ENCODE assay signal across 8 cellular contexts in the genomic region with DNA sequence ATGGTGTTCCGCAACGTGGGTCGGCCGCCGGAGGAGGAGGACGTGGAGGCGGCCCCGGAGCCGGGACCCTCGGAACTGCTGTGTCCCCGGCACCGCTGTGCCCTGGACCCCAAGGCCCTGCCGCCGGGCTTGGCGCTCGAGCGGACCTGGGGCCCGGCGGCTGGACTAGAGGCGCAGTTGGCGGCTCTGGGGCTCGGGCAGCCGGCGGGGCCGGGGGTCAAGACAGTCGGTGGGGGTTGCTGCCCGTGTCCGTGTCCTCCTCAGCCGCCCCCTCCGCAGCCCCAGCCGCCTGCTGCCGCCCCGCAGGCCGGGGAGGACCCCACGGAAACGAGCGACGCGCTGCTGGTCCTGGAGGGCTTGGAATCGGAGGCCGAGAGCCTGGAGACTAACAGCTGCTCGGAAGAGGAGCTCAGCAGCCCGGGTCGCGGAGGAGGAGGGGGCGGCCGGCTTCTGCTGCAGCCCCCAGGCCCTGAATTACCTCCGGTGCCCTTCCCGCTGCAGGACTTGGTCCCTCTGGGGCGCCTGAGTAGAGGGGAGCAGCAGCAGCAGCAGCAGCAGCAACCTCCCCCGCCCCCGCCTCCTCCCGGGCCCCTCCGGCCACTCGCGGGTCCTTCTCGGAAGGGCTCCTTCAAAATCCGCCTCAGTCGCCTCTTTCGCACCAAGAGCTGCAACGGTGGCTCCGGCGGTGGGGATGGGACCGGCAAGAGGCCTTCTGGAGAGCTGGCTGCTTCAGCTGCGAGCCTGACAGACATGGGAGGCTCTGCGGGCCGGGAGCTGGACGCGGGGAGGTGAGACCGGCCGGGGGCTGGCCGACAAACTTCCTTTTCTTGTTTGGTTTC. TPM values are rescaled to one million over a fixed set of nuclear protein-coding genes. Genes with fewer than 3 reads are reported as not detected.
DNase-seq lines count a peak whose midpoint lies in the region; ATAC-seq, FAIRE-seq and TF ChIP-seq lines count a peak whose summit lies in the region.

No MANE protein-coding gene starts in this region.

- TF ChIP-seq POLR2A in GM12878 (IDR thresholded peaks at IDR 0.05; ENCODE audit: low read depth, low read length), result no peak

- intact Hi-C loops in Panc1 (cut with micrococcal nuclease; ENCODE audit: unreplicated experiment) (no loop called here), GM12878 (cut with micrococcal nuclease; ENCODE audit: unreplicated experiment) (loop anchor here (10.0 kb wide), 1 partner anchor 322 kb away; the partner anchor contains the start of gene EPOP)

- 2% methylated on average over 69 of the region's 72 CpGs for WGBS in GM12878 (ENCODE audit: insufficient coverage, insufficient replicate concordance, low lambda C conversion rate, missing lambda C conversion rate)

- TF ChIP-seq EP300 in GM12878 (IDR thresholded peaks at IDR 0.05; ENCODE audit: borderline replicate concordance in 1 of 2, control insufficient read depth in 1 of 2, low read depth in 2 of 2, low read length in 2 of 2), result no peak

- no peaks in the 10 kb centered on the region for H3K9me3 ChIP-seq in Panc1 (ENCODE audit: control insufficient read depth, insufficient read depth, low read depth, low read length)
- H3K9me3 ChIP-seq in GM12878 (replicated peaks; ENCODE audit: control insufficient read depth, insufficient read depth, low read length), result no peaks in the 10 kb centered on the region
- no peaks in the 10 kb centered on the region for H3K9me3 ChIP-seq in skeletal muscle satellite cell (replicated peaks; ENCODE audit: low read length)

- H3K27me3 ChIP-seq in Panc1 (ENCODE audit: control insufficient read depth, insufficient read depth, low read length), result no peaks in the 10 kb centered on the region
- no peaks in the 10 kb centered on the region for H3K27me3 ChIP-seq in GM12878 (replicated peaks in 1 of 2; ENCODE audit: control insufficient read depth in 2 of 2, insufficient read depth in 2 of 2, low read length in 1 of 2)
- no peaks in the 10 kb centered on the region for H3K27me3 ChIP-seq in skeletal muscle satellite cell (ENCODE audit: control insufficient read depth, insufficient read depth, low read length)

- H3K4me1 ChIP-seq in Panc1 (ENCODE audit: control insufficient read depth, insufficient read depth, low read length), result peaks cover 29% of the 10 kb centered on the region
- peaks cover 4% of the 10 kb centered on the region for H3K4me1 ChIP-seq in GM12878 (ENCODE audit: control insufficient read depth, insufficient read depth, low read length)
- H3K4me1 ChIP-seq in skeletal muscle satellite cell (ENCODE audit: control insufficient read depth, insufficient read depth, low read length), result peaks cover 23% of the 10 kb centered on the region

- H3K4me2 ChIP-seq in GM12878 (ENCODE audit: control insufficient read depth, insufficient read depth), result peak overlapping the region; percentile 99
- peak overlapping the region; percentile 88 for H3K4me2 ChIP-seq in skeletal muscle satellite cell (ENCODE audit: low read length)

- H3K36me3 ChIP-seq in Panc1 (ENCODE audit: control insufficient read depth, insufficient read depth, low read length), result peaks cover 3% of the 10 kb centered on the region; the same call in 1 of the 2 replicates
- no peaks in the 10 kb centered on the region for H3K36me3 ChIP-seq in GM12878 (ENCODE audit: control insufficient read depth in 2 of 2, insufficient read depth in 2 of 2, low read length in 1 of 2)
- no peaks in the 10 kb centered on the region for H3K36me3 ChIP-seq in skeletal muscle satellite cell (ENCODE audit: insufficient read depth, low read length)

- RAD21 ChIA-PET in GM12878 (lab: Charles Lee; ENCODE audit: unreplicated experiment), result interaction anchor here (0.8 to 8.4 kb wide), 4 partner anchors 19 to 188 kb away, joined by 3 to 172 read pairs (median 4); no protein-coding TSS in a partner anchor

- peak overlapping the region; percentile 64 for H2AFZ ChIP-seq in GM12878 (ENCODE audit: control insufficient read depth, low read depth, low read length)

- no peak for FAIRE-seq in GM12878 (lab: Jason Lieb, UNC)

- TF ChIP-seq CTCF in Panc1 (IDR thresholded peaks at IDR 0.05) (no peak), GM12878 (IDR thresholded peaks at IDR 0.05 in 2 of 3, conservative IDR thresholded peaks at IDR 0.05 in 1 of 3; ENCODE audit: control insufficient read depth in 2 of 3, extremely low read depth in 1 of 3, insufficient read depth in 1 of 3, low read depth in 3 of 3, low read length in 3 of 3) (no peak)

- CTCF ChIA-PET in Panc1 (lab: Charles Lee) (interaction anchor here (0.6 to 0.7 kb wide), 3 partner anchors 62 to 102 kb away, joined by 3 to 4 read pairs (median 3); no protein-coding TSS in a partner anchor), GM12878 (lab: Yijun Ruan, JAX) (interaction anchor here (0.7 to 9.3 kb wide), 6 partner anchors 13 to 512 kb away, joined by 3 to 349 read pairs (median 4); no protein-coding TSS in a partner anchor)

- BruUV-seq in Panc1 (replicated peaks; lab: Mats Ljungman, UMichigan), result no TSS peak
- BruUV-seq in GM12878 (replicated peaks; lab: Mats Ljungman, UMichigan), result no TSS peak

- H3K4me3 ChIP-seq in Panc1 (ENCODE audit: low read depth in 2 of 2, low read length in 2 of 2), result peak overlapping the region; percentile 65 to 73
- H3K4me3 ChIP-seq in GM12878, result peak overlapping the region; percentile 75
- peak overlapping the region; percentile 83 for H3K4me3 ChIP-seq in skeletal muscle satellite cell (ENCODE audit: low read length)

- in situ Hi-C loops in Caki2 (cut with HindIII; ENCODE audit: low pct_unique_long_range_greater_than_20kb, low sequenced_read_pairs) (no loop called here), Panc1 (cut with HindIII; ENCODE audit: low pct_unique_long_range_greater_than_20kb, low sequenced_read_pairs) (no loop called here), GM12878 (cut with MboI) (no loop called here)

- POLR2A ChIA-PET in Panc1 (lab: Charles Lee) (interaction anchor here (0.9 kb wide), 1 partner anchor 13 kb away, joined by 3 read pairs; no protein-coding TSS in a partner anchor), GM12878 (lab: Charles Lee) (interaction anchor here (0.7 to 1.1 kb wide), 3 partner anchors 14 to 76 kb away, joined by 3 to 4 read pairs (median 3); partner anchors contain the start of gene ARHGAP23)

- peak; percentile 2 for ATAC-seq in GM21737 (IDR thresholded peaks at IDR 0.05; ENCODE audit: unreplicated experiment)
- ATAC-seq in Panc1, result peak; percentile 12
- peak; percentile 16 for ATAC-seq in GM12878

- SMC1A ChIA-PET in GM12878 (lab: Charles Lee; ENCODE audit: uncharacterized antibody, unreplicated experiment), result interaction anchor here (1.1 to 7.9 kb wide), 4 partner anchors 11 to 315 kb away, joined by 3 to 161 read pairs (median 4); no protein-coding TSS in a partner anchor

- H3K9ac ChIP-seq in GM12878 (ENCODE audit: control insufficient read depth, insufficient read depth, low read length) (peak overlapping the region; percentile 61), skeletal muscle satellite cell (ENCODE audit: low read depth, low read length) (peak overlapping the region; percentile 81)

- peaks cover 8% of the 10 kb centered on the region for H3K79me2 ChIP-seq in GM12878 (ENCODE audit: control insufficient read depth, insufficient read depth, low read length)

- TF ChIP-seq RAD21 in GM12878 (IDR thresholded peaks at IDR 0.05; ENCODE audit: insufficient read depth, low read depth, low read length), result no peak

- no peaks in the 10 kb centered on the region for H4K20me1 ChIP-seq in GM12878 (ENCODE audit: control insufficient read depth, insufficient read depth)

- DNase-seq in Caki2 (ENCODE audit: low read depth), result peak; percentile 12
- DNase-seq in Panc1 (ENCODE audit: low read depth, low spot score), result no peak
- no peak for DNase-seq in GM12878 (ENCODE audit: low read depth, low spot score)
- peak; percentile 69 for DNase-seq in iPS-NIHi11 (ENCODE audit: low spot score)
- no peak for DNase-seq in central memory CD4-positive, alpha-beta T cell
- DNase-seq in NOMO-1 treated with DMSO at 0.1 percent for 48 hours (lab: John Stamatoyannopoulos, UW; ENCODE audit: unreplicated experiment), result no peak

- H3K27ac ChIP-seq in Panc1 (ENCODE audit: low read length), result peak overlapping the region; percentile 63
- H3K27ac ChIP-seq in GM12878 (ENCODE audit: control insufficient read depth, insufficient read depth), result no peak overlapping the region; the same call in 1 of the 2 replicates

RNA-seq across cellular contexts. Expression of gene SOCS7, which starts 0.8 kb away (rescaled TPM):
- 14.4 and 22.5 TPM in 2 replicates for total RNA-seq in Caki2 (2014; rRNA removed; shearing (Covaris generic); ENCODE audit: low replicate concordance)
- total RNA-seq in Panc1 (2021; ENCODE audit: unreplicated experiment) (31.0 TPM), GM12878 (2014; rRNA removed) (6.9 and 7.2 TPM in 2 replicates), GM12878 (2014; rRNA removed; fragmentation: Illumina TruSeq; extraction: Trizol) (8.8 and 9.5 TPM in 2 replicates), GM12878 (2021) (12.7 and 12.8 TPM in 2 replicates)
- 12.6 TPM for polyA plus RNA-seq in Panc1 (2012; ENCODE audit: insufficient read length)
- 17.9 and 18.9 TPM in 2 replicates for total RNA-seq in GM12878 (2013; cell fraction: nucleolus; rRNA removed)
- 5.0 TPM for polyA plus RNA-seq in GM12878 (2011; ENCODE audit: low read depth)
- polyA plus RNA-seq in GM12878 (2011; rRNA removed) (8.1 and 10.1 TPM in 2 replicates), GM12878 (2014; fragmentation: Illumina TruSeq; extraction: Trizol) (8.4 and 10.0 TPM in 2 replicates), GM12878 (2014; fragmentation: Nextera tagmentation; extraction: Ambion mirVana) (1 to 10 TPM in 1 of 2 experiments, under 1 TPM in 1; 0.93 to 1.6 TPM), GM12878 (2014; rRNA removed) (7.3 and 9.6 TPM in 2 replicates), GM12878 (2016; fragmentation: Nextera tagmentation; extraction: Ambion mirVana) (1 to 10 TPM in 1 of 2 experiments, under 1 TPM in 1; 0.68 to 1.1 TPM)
- polyA plus RNA-seq in GM12878 (2011; cell fraction: cytosol; rRNA removed), result 11.9 and 12.9 TPM in 2 replicates
- polyA plus RNA-seq in GM12878 (2011; cell fraction: nucleus; rRNA removed), result 10.4 and 13.0 TPM in 2 replicates
- 7.6 and 9.5 TPM in 2 replicates for polyA plus RNA-seq in GM12878 (2012)
- 18.4 and 27.2 TPM in 2 replicates for polyA minus RNA-seq in GM12878 (2011; rRNA and poly(A)+ RNA removed)
- polyA minus RNA-seq in GM12878 (2011; cell fraction: cytosol; rRNA and poly(A)+ RNA removed), result 5.8 and 6.8 TPM in 2 replicates
- 7.0 and 11.2 TPM in 2 replicates for polyA minus RNA-seq in GM12878 (2011; cell fraction: nucleus; rRNA and poly(A)+ RNA removed)
- 8.7 and 9.4 TPM in 2 replicates for total RNA-seq in skeletal muscle satellite cell (2012; rRNA removed)

RNA-seq across cellular contexts. Expression of gene GPR179, which starts 8.7 kb away (rescaled TPM):
- total RNA-seq in Caki2 (2014; rRNA removed; shearing (Covaris generic); ENCODE audit: low replicate concordance), result 0.07 TPM in 1 of 2 replicates, not detected in the other
- total RNA-seq in Panc1 (2021; ENCODE audit: unreplicated experiment) (0.03 TPM), GM12878 (2014; rRNA removed) (0.05 TPM in 1 of 2 replicates, not detected in the other), GM12878 (2014; rRNA removed; fragmentation: Illumina TruSeq; extraction: Trizol) (under 0.01 and 0.05 TPM in 2 replicates), GM12878 (2021) (0.08 TPM in 1 of 2 replicates, not detected in the other)
- polyA plus RNA-seq in Panc1 (2012; ENCODE audit: insufficient read length), result 0.06 TPM
- 0.23 and 0.29 TPM in 2 replicates for total RNA-seq in GM12878 (2013; cell fraction: nucleolus; rRNA removed)
- polyA plus RNA-seq in GM12878 (2011; ENCODE audit: low read depth), result not detected
- polyA plus RNA-seq in GM12878 (2011; rRNA removed) (0.03 TPM in 2 replicates), GM12878 (2014; fragmentation: Illumina TruSeq; extraction: Trizol) (0.03 TPM in 1 of 2 replicates, not detected in the other), GM12878 (2014; fragmentation: Nextera tagmentation; extraction: Ambion mirVana) (not detected), GM12878 (2014; rRNA removed) (0.01 and 0.04 TPM in 2 replicates), GM12878 (2016; fragmentation: Nextera tagmentation; extraction: Ambion mirVana) (under 1 TPM; 0.01 TPM)
- polyA plus RNA-seq in GM12878 (2011; cell fraction: cytosol; rRNA removed), result 0.04 and 0.05 TPM in 2 replicates
- 0.15 and 0.22 TPM in 2 replicates for polyA plus RNA-seq in GM12878 (2011; cell fraction: nucleus; rRNA removed)
- polyA plus RNA-seq in GM12878 (2012), result 0.05 and 0.06 TPM in 2 replicates
- polyA minus RNA-seq in GM12878 (2011; rRNA and poly(A)+ RNA removed), result under 0.01 and 0.31 TPM in 2 replicates
- not detected in 2 replicates for polyA minus RNA-seq in GM12878 (2011; cell fraction: cytosol; rRNA and poly(A)+ RNA removed)
- 0.10 TPM in 1 of 2 replicates, not detected in the other for polyA minus RNA-seq in GM12878 (2011; cell fraction: nucleus; rRNA and poly(A)+ RNA removed)
- total RNA-seq in skeletal muscle satellite cell (2012; rRNA removed), result not detected in 2 replicates

RNA-seq across cellular contexts. Expression of gene MRPL45, which starts 55.5 kb away (rescaled TPM):
- 61.5 and 90.7 TPM in 2 replicates for total RNA-seq in Caki2 (2014; rRNA removed; shearing (Covaris generic); ENCODE audit: low replicate concordance)
- 24.7 TPM for total RNA-seq in Panc1 (2021; ENCODE audit: unreplicated experiment)
- 17.8 TPM for polyA plus RNA-seq in Panc1 (2012; ENCODE audit: insufficient read length)
- 10.3 and 10.6 TPM in 2 replicates for total RNA-seq in GM12878 (2013; cell fraction: nucleolus; rRNA removed)
- 47.4 and 54.9 TPM in 2 replicates for total RNA-seq in GM12878 (2014; rRNA removed)
- total RNA-seq in GM12878 (2014; rRNA removed; fragmentation: Illumina TruSeq; extraction: Trizol), result 36.2 and 37.5 TPM in 2 replicates
- total RNA-seq in GM12878 (2021), result 44.5 and 45.3 TPM in 2 replicates
- 40.8 TPM for polyA plus RNA-seq in GM12878 (2011; ENCODE audit: low read depth)
- polyA plus RNA-seq in GM12878 (2011; rRNA removed), result 80.9 and 97.4 TPM in 2 replicates
- 56.5 and 69.7 TPM in 2 replicates for polyA plus RNA-seq in GM12878 (2011; cell fraction: cytosol; rRNA removed)
- polyA plus RNA-seq in GM12878 (2011; cell fraction: nucleus; rRNA removed), result 23.4 and 24.2 TPM in 2 replicates
- 38.6 and 47.3 TPM in 2 replicates for polyA plus RNA-seq in GM12878 (2012)
- polyA plus RNA-seq in GM12878 (2014; fragmentation: Illumina TruSeq; extraction: Trizol), result 82.4 and 98.5 TPM in 2 replicates
- 100 to 1,000 TPM; 107 to 128 TPM for polyA plus RNA-seq in GM12878 (2014; fragmentation: Nextera tagmentation; extraction: Ambion mirVana)
- polyA plus RNA-seq in GM12878 (2014; rRNA removed), result 60.2 and 61.1 TPM in 2 replicates
- 10 to 100 TPM; 57.8 to 58.1 TPM for polyA plus RNA-seq in GM12878 (2016; fragmentation: Nextera tagmentation; extraction: Ambion mirVana)
- 56.0 and 57.7 TPM in 2 replicates for polyA minus RNA-seq in GM12878 (2011; rRNA and poly(A)+ RNA removed)
- 11.8 and 15.4 TPM in 2 replicates for polyA minus RNA-seq in GM12878 (2011; cell fraction: cytosol; rRNA and poly(A)+ RNA removed)
- 4.6 and 5.5 TPM in 2 replicates for polyA minus RNA-seq in GM12878 (2011; cell fraction: nucleus; rRNA and poly(A)+ RNA removed)
- 29.3 and 37.5 TPM in 2 replicates for total RNA-seq in skeletal muscle satellite cell (2012; rRNA removed)

Comparison
In these comparisons a context has a peak if more than half of its experiments do, and no peak if none do; other contexts are left out.
1. DNase-seq: peak in Caki2 (single experiment) and iPS-NIHi11 (single experiment); none in Panc1 (single experiment), GM12878 (single experiment), central memory CD4-positive, alpha-beta T cell (single experiment) and NOMO-1 treated with DMSO at 0.1 percent for 48 hours (single experiment).
2. Peak in every context shown above with its lines, with median percentiles within 50 percentile points of each other: ATAC-seq and H3K4me3 ChIP-seq.